24 cellular contexts compared by ENCODE assay signal in genomic region chr20:57251949-57252348, GRCh38. TPM values are rescaled to one million over a fixed set of nuclear protein-coding genes. Genes with fewer than 3 reads are reported as not detected.
"Had no signal": no experiment of that assay in that cellular context is flagged by ENCODE, and none has a peak within 500 bp of the region (broad histone marks: within the 10 kb centered on the region; RNA-seq: fewer than 3 reads in every experiment).

No MANE protein-coding gene starts in this region.

- H3K27ac ChIP-seq: colonic mucosa, esophagus squamous epithelium, hepatocyte, left lung, skin epidermis, upper lobe of left lung had no signal

- H3K27ac Mint-ChIP-seq: activated CD8-positive, alpha-beta T cell treated with anti-CD3 and anti-CD28 coated beads for 36 hours; activated naive CD4-positive, alpha-beta T cell treated with anti-CD3 and anti-CD28 coated beads, Interleukin-2, amount 50 U/mL, for 72 hours; memory B cell; naive thymus-derived CD4-positive, alpha-beta T cell; T-helper 17 cell had no signal

- H3K4me1 Mint-ChIP-seq: memory B cell, T-helper 17 cell had no signal

- H3K36me3 ChIP-seq: colonic mucosa, esophagus squamous epithelium, left lung, upper lobe of left lung had no signal

- H2AFZ ChIP-seq: hepatocyte had no signal

- H3K4me1 ChIP-seq: colonic mucosa, left lung, upper lobe of left lung had no signal

- FAIRE-seq: keratinocyte had no signal

- DNase-seq: activated CD4-positive, alpha-beta T cell treated with anti-CD3 and anti-CD28 coated beads for 4 hours; activated CD8-positive, alpha-beta memory T cell treated with anti-CD3 and anti-CD28 coated beads, Interleukin-2, amount 50 U/mL, for 4 hours; activated effector memory CD4-positive, alpha-beta T cell treated with anti-CD3 and anti-CD28 coated beads, Interleukin-2, amount 50 U/mL, for 16 hours; caudate nucleus; colonic mucosa; esophagus squamous epithelium; left lung; mucosa of descending colon; naive thymus-derived CD4-positive, alpha-beta T cell; nucleus accumbens; posterior cingulate gyrus; stimulated activated CD4-positive, alpha-beta T cell treated with anti-CD3 and anti-CD28 coated beads, Interleukin-4, amount 100 ng/mL, for 24 hours; stimulated activated naive CD4-positive, alpha-beta T cell treated with Interleukin-2 at 50 U/mL for 16 hours; substantia nigra; T-helper 17 cell; upper lobe of left lung had no signal

- ATAC-seq: left lung; mucosa of descending colon; naive thymus-derived CD4-positive, alpha-beta T cell; T-helper 17 cell had no signal

- H3K27me3 ChIP-seq: colonic mucosa, hepatocyte, upper lobe of left lung had no signal

- H3K4me3 Mint-ChIP-seq: activated CD8-positive, alpha-beta T cell treated with anti-CD3 and anti-CD28 coated beads for 36 hours; memory B cell; T-helper 17 cell had no signal

- H3K36me3 Mint-ChIP-seq: activated naive CD4-positive, alpha-beta T cell treated with anti-CD3 and anti-CD28 coated beads, Interleukin-2, amount 50 U/mL, for 72 hours; memory B cell had no signal

- H3K4me3 ChIP-seq: colonic mucosa, esophagus squamous epithelium, hepatocyte, left lung, mucosa of descending colon, skin epidermis, upper lobe of left lung had no signal

- H3K9me3 ChIP-seq: colonic mucosa, esophagus squamous epithelium, left lung, mucosa of descending colon, upper lobe of left lung had no signal

- H3K9me3 Mint-ChIP-seq: activated CD8-positive, alpha-beta T cell treated with anti-CD3 and anti-CD28 coated beads for 36 hours; activated naive CD4-positive, alpha-beta T cell treated with anti-CD3 and anti-CD28 coated beads, Interleukin-2, amount 50 U/mL, for 72 hours; memory B cell had no signal

RNA-seq across cellular contexts. Expression of gene BMP7, which starts 14.5 kb away (rescaled TPM):
- total RNA-seq: activated CD8-positive, alpha-beta T cell treated with anti-CD3 and anti-CD28 coated beads for 36 hours; activated naive CD4-positive, alpha-beta T cell treated with anti-CD3 and anti-CD28 coated beads, Interleukin-2, amount 50 U/mL, for 72 hours; fibroblast of villous mesenchyme; glomerular endothelial cell; naive thymus-derived CD4-positive, alpha-beta T cell; T-helper 17 cell had no signal
- polyA plus RNA-seq: naive thymus-derived CD4-positive, alpha-beta T cell had no signal
